ENCODE assay signal across 30 cellular contexts in the genomic region with DNA sequence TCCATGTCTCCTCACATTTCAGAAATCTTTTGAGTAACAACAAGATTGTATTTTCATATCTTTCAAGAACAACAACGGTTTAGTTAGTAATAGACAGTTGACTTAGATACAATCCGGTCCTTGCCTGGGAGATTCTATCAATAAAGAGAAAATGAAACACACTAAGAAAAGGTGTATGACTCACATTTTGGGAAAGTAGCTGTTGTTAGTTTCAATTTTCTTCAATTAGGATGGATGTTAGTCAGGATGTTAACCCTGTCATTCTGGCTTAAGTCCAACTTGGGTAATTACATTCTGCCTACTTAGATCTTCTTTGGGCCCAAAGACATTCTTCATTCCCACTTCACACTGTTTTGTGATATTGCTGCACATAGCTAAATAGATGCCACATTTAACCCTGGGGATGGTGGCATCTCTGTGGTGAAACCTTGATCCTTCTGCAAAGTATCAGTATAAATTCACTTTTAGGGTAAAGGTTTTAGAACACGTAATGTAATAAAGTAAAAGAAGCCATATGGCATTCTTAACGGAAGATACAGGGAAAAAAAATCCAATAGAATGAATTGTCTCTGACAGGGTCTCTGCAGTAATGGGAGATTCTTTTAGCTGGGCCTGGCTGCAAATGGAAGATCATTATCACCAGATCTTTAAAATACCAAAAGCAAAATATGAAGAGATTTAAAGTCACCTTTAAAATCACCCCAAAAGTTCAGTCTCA.
DNase-seq lines count a peak whose midpoint lies in the region; ATAC-seq and TF ChIP-seq lines count a peak whose summit lies in the region.
"Had no signal": no experiment of that assay in that cellular context is flagged by ENCODE, and none has a peak within 500 bp of the region (broad histone marks: within the 10 kb centered on the region; RNA-seq: fewer than 3 reads in every experiment).

No MANE protein-coding gene starts in this region.

- H3K4me3 ChIP-seq in Panc1 (ENCODE audit: low read depth in 2 of 2, low read length in 2 of 2), result no peak overlapping the region
- H3K4me3 ChIP-seq: esophagus squamous epithelium, gastroesophageal sphincter, lung, transverse colon had no signal

- CTCF ChIA-PET in Panc1 (lab: Charles Lee), result interaction anchor here (0.5 to 0.6 kb wide), 2 partner anchors 15 to 103 kb away, joined by 3 read pairs; no protein-coding TSS in a partner anchor

- TF ChIP-seq CTCF in Panc1 (IDR thresholded peaks at IDR 0.05), result no peak

- in situ Hi-C loops in Panc1 (cut with HindIII; ENCODE audit: low pct_unique_long_range_greater_than_20kb, low sequenced_read_pairs), result no loop called here

- no peaks in the 10 kb centered on the region for H3K36me3 ChIP-seq in Panc1 (ENCODE audit: control insufficient read depth, insufficient read depth, low read length)
- H3K36me3 ChIP-seq: esophagus squamous epithelium, gastroesophageal sphincter, transverse colon had no signal

- intact Hi-C loops in Panc1 (cut with micrococcal nuclease; ENCODE audit: unreplicated experiment), result no loop called here

- no peaks in the 10 kb centered on the region; the same call in 1 of the 2 replicates for H3K4me1 ChIP-seq in Panc1 (ENCODE audit: control insufficient read depth, insufficient read depth, low read length)
- H3K4me1 ChIP-seq: esophagus squamous epithelium, gastroesophageal sphincter, transverse colon had no signal

- peak overlapping the region; percentile 26; the same call in 1 of the 2 replicates for H3K27ac ChIP-seq in Panc1 (ENCODE audit: low read length)
- H3K27ac ChIP-seq: 22Rv1, C4-2B, esophagus squamous epithelium, gastroesophageal sphincter, transverse colon had no signal

- BruUV-seq in Panc1 (replicated peaks; lab: Mats Ljungman, UMichigan), result no TSS peak

- H3K27me3 ChIP-seq in Panc1 (ENCODE audit: control insufficient read depth, insufficient read depth, low read length), result no peaks in the 10 kb centered on the region
- H3K27me3 ChIP-seq: esophagus squamous epithelium, gastroesophageal sphincter, transverse colon had no signal

- no peaks in the 10 kb centered on the region for H3K9me3 ChIP-seq in Panc1 (ENCODE audit: control insufficient read depth, insufficient read depth, low read depth, low read length)
- H3K9me3 ChIP-seq: esophagus squamous epithelium, gastroesophageal sphincter, transverse colon had no signal

- ATAC-seq in Panc1 (no peak), HG03039 (IDR thresholded peaks at IDR 0.05; ENCODE audit: unreplicated experiment) (no peak)
- ATAC-seq: activated CD4-positive, CD25-positive, alpha-beta regulatory T cell treated with anti-CD3 and anti-CD28 coated beads, Interleukin-2, amount 50 U/mL, for 24 hours; activated naive CD8-positive, alpha-beta T cell treated with anti-CD3 and anti-CD28 coated beads, Interleukin-2, amount 50 U/mL, for 24 hours; activated T-cell treated with anti-CD3 and anti-CD28 coated beads, Interleukin-2, amount 50 U/mL, for 72 hours; gastroesophageal sphincter; stimulated activated memory B cell treated with anti-CD40 and anti-IgM and Interleukin-4, amounts not matched to agents 10 μg/mL and 1 μg/mL and 100 μg/mL, for 72 hours had no signal

- DNase-seq in NCI-H1105 treated with DMSO at 0.1 percent for 48 hours (lab: John Stamatoyannopoulos, UW) (peak; percentile 13), NCI-H1105 (lab: John Stamatoyannopoulos, UW) (no peak), Panc1 (ENCODE audit: low read depth, low spot score) (no peak), cerebellar cortex (ENCODE audit: low spot score) (peak; percentile 29), renal cortical epithelial cell (ENCODE audit: low read depth) (peak; percentile 52), DMS153 (lab: John Stamatoyannopoulos, UW) (no peak), activated gamma-delta T cell (lab: John Stamatoyannopoulos, UW) (no peak)
- DNase-seq: activated CD4-positive, alpha-beta T cell treated with anti-CD3 and anti-CD28 coated beads, Interleukin-2, amount 50 U/mL, for 48 hours; activated naive CD4-positive, alpha-beta T cell; activated naive CD8-positive, alpha-beta T cell treated with anti-CD3 and anti-CD28 coated beads, Interleukin-2, amount 50 U/mL, for 24 hours; activated T-cell treated with anti-CD3 and anti-CD28 coated beads, Interleukin-2, amount 50 U/mL, for 72 hours; Calu3; cerebellar nuclear complex; dermis blood vessel endothelial cell; DMS79 treated with DMSO at 0.1 percent for 48 hours; endodermal cell; esophagus squamous epithelium; HFFc6; kidney glomerular epithelial cell; NCI-H2029; NCI-H226; T-helper 2 cell; transverse colon had no signal

- POLR2A ChIA-PET in Panc1 (lab: Charles Lee), result interaction anchor here (0.6 kb wide), 1 partner anchor 19 kb away, joined by 9 read pairs; no protein-coding TSS in a partner anchor

Comparison
In these comparisons a context has a peak if more than half of its experiments do, and no peak if none do; other contexts are left out.
1. DNase-seq: peak in NCI-H1105 treated with DMSO at 0.1 percent for 48 hours (single experiment), cerebellar cortex (single experiment) and renal cortical epithelial cell (single experiment); none in NCI-H1105 (single experiment), Panc1 (single experiment), DMS153 (single experiment) and activated gamma-delta T cell (single experiment).